ENCODE assay signal across 9 cellular contexts in the genomic region with DNA sequence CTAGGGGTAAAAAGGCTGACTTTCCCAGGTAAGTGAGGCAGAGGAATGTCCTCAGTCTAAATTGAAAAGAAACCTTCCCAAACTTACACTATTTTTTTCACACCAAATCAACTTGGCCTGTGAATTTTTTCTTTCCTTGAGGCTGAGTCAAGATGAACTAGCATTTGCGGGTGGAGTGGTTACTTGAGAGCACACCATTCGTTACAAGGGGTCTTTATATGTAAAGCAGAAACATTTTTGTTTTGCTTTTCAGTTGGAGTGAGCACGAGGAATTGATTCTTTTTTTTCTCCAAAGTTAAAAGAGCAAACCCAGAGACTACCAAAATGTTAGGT. TPM values are rescaled to one million over a fixed set of nuclear protein-coding genes. Genes with fewer than 3 reads are reported as not detected.
DNase-seq lines count a peak whose midpoint lies in the region; ATAC-seq and TF ChIP-seq lines count a peak whose summit lies in the region.
"Had no signal": no experiment of that assay in that cellular context is flagged by ENCODE, and none has a peak within 500 bp of the region (broad histone marks: within the 10 kb centered on the region; RNA-seq: fewer than 3 reads in every experiment).

No MANE protein-coding gene starts in this region.

- TF ChIP-seq EP300 in upper lobe of left lung (IDR thresholded peaks at IDR 0.05) = no peak

- TF ChIP-seq CTCF in upper lobe of left lung (IDR thresholded peaks at IDR 0.05) = no peak

- no peak for DNase-seq in activated naive CD4-positive, alpha-beta T cell treated with anti-CD3 and anti-CD28 coated beads for 36 hours
- no peak for DNase-seq in activated naive CD4-positive, alpha-beta T cell treated with Interleukin-2 at 50 U/mL for 16 hours
- no peak for DNase-seq in naive thymus-derived CD8-positive, alpha-beta T cell
- DNase-seq in upper lobe of left lung (no peak), HK-2 (ENCODE audit: unreplicated experiment) (no peak), NCI-H1694 (lab: John Stamatoyannopoulos, UW) (no peak), OCI-M1 (lab: John Stamatoyannopoulos, UW) (no peak)
- DNase-seq: NCI-H1930 had no signal

- H3K4me3 ChIP-seq in upper lobe of left lung = peak overlapping the region in 3 of 4 donors; percentile 12 to 31 (median 25)

- H3K36me3 Mint-ChIP-seq in activated naive CD4-positive, alpha-beta T cell treated with anti-CD3 and anti-CD28 coated beads for 36 hours (ENCODE audit: low read depth) = no peaks in the 10 kb centered on the region
- H3K36me3 Mint-ChIP-seq in naive thymus-derived CD8-positive, alpha-beta T cell = peaks cover 0 to 26% (median 3%) of the 10 kb centered on the region in 3 donors

- peak overlapping the region; percentile 8 for H3K4me3 Mint-ChIP-seq in activated naive CD4-positive, alpha-beta T cell treated with anti-CD3 and anti-CD28 coated beads for 36 hours
- H3K4me3 Mint-ChIP-seq in naive thymus-derived CD8-positive, alpha-beta T cell = peak overlapping the region; percentile 62 to 87 (median 78)

- no peaks in the 10 kb centered on the region for H3K27me3 ChIP-seq in upper lobe of left lung

- WGBS in upper lobe of left lung, 2 donors = 19 to 28% methylated on average over 3 of the region's 3 CpGs

- TF ChIP-seq POLR2A in upper lobe of left lung (IDR thresholded peaks at IDR 0.05) = no peak

- H3K36me3 ChIP-seq in upper lobe of left lung = no peaks in the 10 kb centered on the region

- H3K27ac Mint-ChIP-seq in activated naive CD4-positive, alpha-beta T cell treated with anti-CD3 and anti-CD28 coated beads for 36 hours = peak overlapping the region; percentile 25
- peak overlapping the region in 9 of 10 donors; percentile 31 to 96 (median 85) for H3K27ac Mint-ChIP-seq in naive thymus-derived CD8-positive, alpha-beta T cell

- peak; percentile 16 to 38 for ATAC-seq in naive thymus-derived CD8-positive, alpha-beta T cell
- peak in 1 of 2 donors; percentile 1 for ATAC-seq in upper lobe of left lung (ENCODE audit: low FRiP score in 2 of 2)

- H3K27me3 Mint-ChIP-seq in activated naive CD4-positive, alpha-beta T cell treated with anti-CD3 and anti-CD28 coated beads for 36 hours (ENCODE audit: low read depth) = no peaks in the 10 kb centered on the region
- no peaks in the 10 kb centered on the region for H3K27me3 Mint-ChIP-seq in naive thymus-derived CD8-positive, alpha-beta T cell

- no peaks in the 10 kb centered on the region for H3K9me3 Mint-ChIP-seq in activated naive CD4-positive, alpha-beta T cell treated with anti-CD3 and anti-CD28 coated beads for 36 hours
- H3K9me3 Mint-ChIP-seq in naive thymus-derived CD8-positive, alpha-beta T cell = no peaks in the 10 kb centered on the region

- POLR2A ChIA-PET in naive thymus-derived CD8-positive, alpha-beta T cell (lab: Charles Lee) = interaction anchor here (0.9 to 1.7 kb wide), 5 partner anchors 8 to 64 kb away, joined by 3 to 6 read pairs (median 4); no protein-coding TSS in a partner anchor

- CTCF ChIA-PET in activated naive CD4-positive, alpha-beta T cell treated with anti-CD3 and anti-CD28 coated beads for 36 hours (lab: Charles Lee) = interaction anchor here (0.6 to 1.7 kb wide), 7 partner anchors 11 to 48 kb away, joined by 3 to 6 read pairs (median 3); partner anchors contain the start of gene MAML2

- peaks cover 73% of the 10 kb centered on the region for H3K4me1 Mint-ChIP-seq in activated naive CD4-positive, alpha-beta T cell treated with anti-CD3 and anti-CD28 coated beads for 36 hours (ENCODE audit: low read depth)
- peaks cover 30 to 87% (median 72%) of the 10 kb centered on the region in 4 donors for H3K4me1 Mint-ChIP-seq in naive thymus-derived CD8-positive, alpha-beta T cell

- intact Hi-C loops in activated naive CD4-positive, alpha-beta T cell treated with anti-CD3 and anti-CD28 coated beads for 36 hours (cut with micrococcal nuclease) = no loop called here

- H3K4me1 ChIP-seq in upper lobe of left lung = peaks cover 55 to 79% (median 60%) of the 10 kb centered on the region in 4 donors

- peak overlapping the region; percentile 69 for H3K27ac ChIP-seq in cingulate gyrus (ENCODE audit: low read depth, low read length)
- peak overlapping the region; percentile 70 to 84 (median 82) for H3K27ac ChIP-seq in upper lobe of left lung

- H3K9me3 ChIP-seq in upper lobe of left lung = no peaks in the 10 kb centered on the region

RNA-seq across cellular contexts. Expression of gene MAML2, which starts 36.4 kb away (rescaled TPM):
- total RNA-seq in activated naive CD4-positive, alpha-beta T cell treated with anti-CD3 and anti-CD28 coated beads for 36 hours = 10 to 100 TPM; 26.6 to 28.1 TPM
- 10 to 100 TPM; 68.2 to 68.5 TPM for total RNA-seq in naive thymus-derived CD8-positive, alpha-beta T cell
- 10 to 100 TPM in 2 of 3 donors, 1 to 10 TPM in 1; 6.6 to 33.0 (median 15.3) TPM for polyA plus RNA-seq in naive thymus-derived CD8-positive, alpha-beta T cell
- total RNA-seq in upper lobe of left lung = 10 to 100 TPM; 19.5 to 36.6 (median 26.3) TPM
